Comparison of ENCODE assay signal across 20 cellular contexts in genomic region chr6:134689676-134690447, GRCh38.
DNase-seq lines count a peak whose midpoint lies in the region; ATAC-seq and TF ChIP-seq lines count a peak whose summit lies in the region.
"Had no signal": no experiment of that assay in that cellular context is flagged by ENCODE, and none has a peak within 500 bp of the region (broad histone marks: within the 10 kb centered on the region; RNA-seq: fewer than 3 reads in every experiment).

No MANE protein-coding gene starts in this region.

- TF ChIP-seq CTCF in RWPE2 (IDR thresholded peaks at IDR 0.05; ENCODE audit: poor library complexity, severe bottlenecking) (no peak), HFFc6 (IDR thresholded peaks at IDR 0.05) (no peak)

- no peak for ATAC-seq in RWPE2 (ENCODE audit: low read depth)
- ATAC-seq: activated CD8-positive, alpha-beta T cell treated with anti-CD3 and anti-CD28 coated beads, Interleukin-2, amount 10 ng/mL, durations not matched to agents 7 days and 5 days had no signal

- H3K4me3 Mint-ChIP-seq in HFFc6 = no peak overlapping the region
- H3K4me3 Mint-ChIP-seq: activated CD8-positive, alpha-beta T cell treated with anti-CD3 and anti-CD28 coated beads, Interleukin-2, amount 10 ng/mL, durations not matched to agents 7 days and 5 days; activated naive CD8-positive, alpha-beta T cell treated with anti-CD3 and anti-CD28 coated beads, Interleukin-2, amount 10 ng/mL, durations not matched to agents 7 days and 5 days had no signal

- no peak for DNase-seq in RWPE2 (ENCODE audit: low spot score)
- peak; percentile 78 to 85 for DNase-seq in cerebellar nuclear complex (lab: John Stamatoyannopoulos, UW)
- peak; percentile 22 for DNase-seq in left kidney (ENCODE audit: low read depth, low spot score)
- DNase-seq in substantia nigra (lab: John Stamatoyannopoulos, UW) = peak in 29 of 49 donors; percentile 3 to 75 (median 15)
- no peak for DNase-seq in NCI-H2171 treated with DMSO at 0.1 percent for 48 hours (lab: John Stamatoyannopoulos, UW)
- no peak for DNase-seq in activated CD4-positive, CD25-positive, alpha-beta regulatory T cell treated with anti-CD3 and anti-CD28 coated beads, Interleukin-2, amount 50 U/mL, for 72 hours
- no peak for DNase-seq in HFFc6
- DNase-seq: activated CD8-positive, alpha-beta T cell treated with anti-CD3 and anti-CD28 coated beads, Interleukin-2, amount 10 ng/mL, durations not matched to agents 7 days and 5 days; activated naive CD8-positive, alpha-beta T cell treated with anti-CD3 and anti-CD28 coated beads, Interleukin-2, amount 10 ng/mL, durations not matched to agents 7 days and 5 days; DMS 273 treated with DMSO at 0.1 percent for 48 hours; GOT3; kidney; NCI-H1048; NCI-H2171; NK-92 treated with Interleukin-12 subunit alpha and Interleukin-12 subunit beta, amount 100 ng/mL, for 24 hours; stimulated activated CD4-positive, alpha-beta T cell treated with anti-CD3 and anti-CD28 coated beads, Interleukin-4, amount 100 ng/mL, for 24 hours had no signal

- no peaks in the 10 kb centered on the region for H3K9me3 Mint-ChIP-seq in HFFc6
- H3K9me3 Mint-ChIP-seq: activated naive CD8-positive, alpha-beta T cell treated with anti-CD3 and anti-CD28 coated beads, Interleukin-2, amount 10 ng/mL, durations not matched to agents 7 days and 5 days had no signal

- H3K36me3 Mint-ChIP-seq in HFFc6 (ENCODE audit: low read depth) = no peaks in the 10 kb centered on the region
- H3K36me3 Mint-ChIP-seq: activated naive CD8-positive, alpha-beta T cell treated with anti-CD3 and anti-CD28 coated beads, Interleukin-2, amount 10 ng/mL, durations not matched to agents 7 days and 5 days had no signal

- peaks cover 18% of the 10 kb centered on the region for H3K27me3 Mint-ChIP-seq in HFFc6 (ENCODE audit: insufficient read depth)

- H3K27ac ChIP-seq in RWPE2 (ENCODE audit: poor library complexity, severe bottlenecking) (peak overlapping the region; percentile 20), substantia nigra (ENCODE audit: low read depth, low read length, poor library complexity, severe bottlenecking) (peak overlapping the region; percentile 62)
- H3K27ac ChIP-seq: BLaER1, cardiac muscle cell, skin epidermis, thyroid gland had no signal

- H3K27me3 ChIP-seq in RWPE2 (ENCODE audit: insufficient read depth, poor library complexity, severe bottlenecking) = no peaks in the 10 kb centered on the region
- H3K27me3 ChIP-seq: BLaER1, cardiac muscle cell, thyroid gland had no signal

- no peak overlapping the region for H3K27ac Mint-ChIP-seq in HFFc6
- H3K27ac Mint-ChIP-seq: activated CD8-positive, alpha-beta T cell treated with anti-CD3 and anti-CD28 coated beads, Interleukin-2, amount 10 ng/mL, durations not matched to agents 7 days and 5 days; activated naive CD8-positive, alpha-beta T cell treated with anti-CD3 and anti-CD28 coated beads, Interleukin-2, amount 10 ng/mL, durations not matched to agents 7 days and 5 days had no signal

- H3K36me3 ChIP-seq in RWPE2 (ENCODE audit: low read depth) = no peaks in the 10 kb centered on the region
- H3K36me3 ChIP-seq: BLaER1, cardiac muscle cell, thyroid gland had no signal

- H3K4me3 ChIP-seq in RWPE2 (ENCODE audit: severe bottlenecking) = no peak overlapping the region
- H3K4me3 ChIP-seq: BLaER1, cardiac muscle cell, skin epidermis, thyroid gland had no signal

- no peaks in the 10 kb centered on the region for H3K9me3 ChIP-seq in RWPE2 (ENCODE audit: severe bottlenecking)
- H3K9me3 ChIP-seq: BLaER1, thyroid gland had no signal

- H3K4me1 Mint-ChIP-seq in HFFc6 (ENCODE audit: low read depth) = peaks cover 27% of the 10 kb centered on the region
- H3K4me1 Mint-ChIP-seq: activated naive CD8-positive, alpha-beta T cell treated with anti-CD3 and anti-CD28 coated beads, Interleukin-2, amount 10 ng/mL, durations not matched to agents 7 days and 5 days had no signal

- peaks cover 12% of the 10 kb centered on the region for H3K4me1 ChIP-seq in RWPE2 (ENCODE audit: insufficient read depth, poor library complexity, severe bottlenecking)
- H3K4me1 ChIP-seq: BLaER1 had no signal

Comparison
In these comparisons a context has a peak if more than half of its experiments do, and no peak if none do; other contexts are left out.
1. DNase-seq: peak in cerebellar nuclear complex (2 of 2), left kidney (single experiment) and substantia nigra (29 of 49); none in RWPE2 (single experiment), NCI-H2171 treated with DMSO at 0.1 percent for 48 hours (single experiment), activated CD4-positive, CD25-positive, alpha-beta regulatory T cell treated with anti-CD3 and anti-CD28 coated beads, Interleukin-2, amount 50 U/mL, for 72 hours (single experiment) and HFFc6 (single experiment).